Comparison of ENCODE assay signal across 19 cellular contexts in the genomic region with DNA sequence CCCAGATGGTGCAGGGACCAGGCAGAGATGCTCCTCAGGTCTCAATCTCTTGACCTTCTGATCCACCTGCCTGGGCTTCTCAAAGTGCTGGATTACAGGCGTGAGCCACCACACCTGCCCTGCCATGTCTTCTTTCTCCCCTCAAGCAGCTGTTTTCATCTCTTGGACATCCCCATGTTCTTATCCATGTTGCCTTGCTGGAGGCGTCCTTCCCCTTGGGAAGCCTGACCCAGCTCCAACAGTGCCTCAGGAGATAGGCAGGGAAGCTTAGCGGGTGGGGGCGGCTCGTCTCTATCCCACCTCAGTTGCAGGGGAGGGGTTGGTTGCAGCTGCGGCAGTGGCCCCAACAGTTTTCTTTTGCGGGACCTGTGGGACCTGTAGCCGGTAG.
"Had no signal": no experiment of that assay in that cellular context is flagged by ENCODE, and none has a peak within 500 bp of the region (broad histone marks: within the 10 kb centered on the region; RNA-seq: fewer than 3 reads in every experiment).

No MANE protein-coding gene starts in this region.

- DNase-seq: colonic mucosa; cortex of kidney; effector CD8-positive, alpha-beta T cell; effector memory CD8-positive, alpha-beta T cell; foreskin keratinocyte; heart left ventricle; hypothalamus; immature natural killer cell; left cardiac atrium; left lung; left ventricle myocardium superior; lower lobe of right lung; mesenchymal stem cell; mucosa of descending colon; naive B cell had no signal

- FAIRE-seq: endothelial cell of umbilical vein, frontal cortex, keratinocyte had no signal

- ATAC-seq: effector memory CD8-positive, alpha-beta T cell; foreskin keratinocyte; gastroesophageal sphincter; heart left ventricle; left cardiac atrium; left lung; left ventricle myocardium superior; lower lobe of right lung; mucosa of descending colon had no signal
